Comparison of ENCODE assay signal across 17 cellular contexts in the genomic region with DNA sequence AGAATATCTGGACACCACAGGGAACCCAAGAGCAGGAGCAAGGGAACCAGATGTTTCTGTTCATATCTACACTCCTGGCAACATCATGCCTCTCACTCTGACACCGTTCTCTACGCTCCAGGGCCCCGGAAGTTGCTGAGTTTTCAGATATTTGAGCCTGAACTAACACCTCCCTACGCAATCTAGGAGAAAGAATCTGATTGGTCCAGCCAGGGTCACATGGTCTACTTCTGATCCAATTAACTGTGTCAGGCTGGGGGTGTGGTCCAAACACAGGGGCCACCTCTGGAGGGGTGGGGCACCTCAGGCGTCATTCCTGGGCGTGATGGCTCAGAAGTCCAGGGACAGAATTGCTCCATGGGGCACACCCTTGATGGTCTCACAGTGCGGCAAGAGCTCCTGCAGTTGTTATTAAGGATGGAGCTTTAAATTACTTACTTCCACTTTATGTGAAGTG.
DNase-seq lines count a peak whose midpoint lies in the region; ATAC-seq and TF ChIP-seq lines count a peak whose summit lies in the region.
"Had no signal": no experiment of that assay in that cellular context is flagged by ENCODE, and none has a peak within 500 bp of the region (broad histone marks: within the 10 kb centered on the region; RNA-seq: fewer than 3 reads in every experiment).

No MANE protein-coding gene starts in this region.

- no peak overlapping the region for H3K9ac ChIP-seq in PC-3 (ENCODE audit: low read length)

- H2AFZ ChIP-seq in PC-3 (ENCODE audit: low read length), result no peak overlapping the region

- H4K20me1 ChIP-seq in PC-3 (ENCODE audit: low read length), result no peaks in the 10 kb centered on the region

- H3K27ac ChIP-seq in PC-3 (ENCODE audit: low read length), result no peak overlapping the region
- H3K27ac ChIP-seq: 22Rv1, breast epithelium, gastroesophageal sphincter, prostate gland, transverse colon had no signal

- DNase-seq in DMS53 (lab: John Stamatoyannopoulos, UW), result peak; percentile 33
- no peak for DNase-seq in DMS53 treated with DMSO at 0.1 percent for 48 hours (lab: John Stamatoyannopoulos, UW; ENCODE audit: unreplicated experiment)
- peak; percentile 66 for DNase-seq in HuH-7 (ENCODE audit: low spot score)
- peak; percentile 35 for DNase-seq in PC-3
- DNase-seq in iPS DF 4.7 (ENCODE audit: extremely low read depth, low spot score), result peak; percentile 53
- DNase-seq in NCI-H226, result no peak
- no peak for DNase-seq in AML-193 (lab: John Stamatoyannopoulos, UW)
- DNase-seq: activated CD4-positive, alpha-beta memory T cell treated with anti-CD3 and anti-CD28 coated beads, Interleukin-2, amount 10 ng/mL, durations not matched to agents 7 days and 5 days; activated naive CD4-positive, alpha-beta T cell treated with Interleukin-2 at 50 U/mL for 16 hours; kidney glomerular epithelial cell; NCI-H1092; transverse colon had no signal

- no peak for TF ChIP-seq CTCF in PC-3 (conservative IDR thresholded peaks at IDR 0.05; ENCODE audit: low read depth, low read length)

- H3K36me3 ChIP-seq in PC-3 (ENCODE audit: low read depth, low read length), result no peaks in the 10 kb centered on the region
- H3K36me3 ChIP-seq: breast epithelium, gastroesophageal sphincter, prostate gland, transverse colon had no signal

- POLR2A ChIA-PET in PC-3 (lab: Charles Lee; ENCODE audit: unreplicated experiment), result no interaction called here

- H3K79me2 ChIP-seq in PC-3 (ENCODE audit: low read length), result no peaks in the 10 kb centered on the region

- no peaks in the 10 kb centered on the region for H3K4me1 ChIP-seq in PC-3 (ENCODE audit: insufficient read depth, low read length)
- H3K4me1 ChIP-seq: breast epithelium, gastroesophageal sphincter, prostate gland, transverse colon had no signal

- H3K9me3 ChIP-seq in PC-3 (ENCODE audit: low read length), result no peaks in the 10 kb centered on the region
- H3K9me3 ChIP-seq: breast epithelium, gastroesophageal sphincter, prostate gland, transverse colon had no signal

- H3K4me2 ChIP-seq in PC-3 (ENCODE audit: low read length), result no peak overlapping the region

- H3K4me3 ChIP-seq in PC-3 (ENCODE audit: low read length), result no peak overlapping the region
- H3K4me3 ChIP-seq: breast epithelium, gastroesophageal sphincter, prostate gland, transverse colon had no signal

- intact Hi-C loops in PC-3 (cut with micrococcal nuclease), result no loop called here

- ATAC-seq in PC-3, result no peak
- ATAC-seq in activated CD4-positive, CD25-positive, alpha-beta regulatory T cell treated with anti-CD3 and anti-CD28 coated beads, Interleukin-2, amount 50 U/mL, for 24 hours, result no peak
- ATAC-seq: gastroesophageal sphincter had no signal

- CTCF ChIA-PET in PC-3 (lab: Charles Lee), result no interaction called here

- H3K27me3 ChIP-seq in PC-3 (ENCODE audit: low read length), result peaks cover 12% of the 10 kb centered on the region; the same call in 1 of the 2 replicates

- no peaks in the 10 kb centered on the region for H3K9me2 ChIP-seq in PC-3 (replicated peaks; ENCODE audit: low read length)

- no TSS peak for BruUV-seq in PC-3 (replicated peaks; lab: Mats Ljungman, UMichigan)

- no peaks in the 10 kb centered on the region for H3F3A ChIP-seq in PC-3 (ENCODE audit: low read length, unreplicated experiment)

Comparison
In these comparisons a context has a peak if more than half of its experiments do, and no peak if none do; other contexts are left out.
1. DNase-seq: peak in DMS53 (single experiment), HuH-7 (single experiment), PC-3 (single experiment) and iPS DF 4.7 (single experiment); none in DMS53 treated with DMSO at 0.1 percent for 48 hours (single experiment), NCI-H226 (single experiment) and AML-193 (0 of 2).